Comparison of ENCODE assay signal across 1 cellular context in the genomic region with DNA sequence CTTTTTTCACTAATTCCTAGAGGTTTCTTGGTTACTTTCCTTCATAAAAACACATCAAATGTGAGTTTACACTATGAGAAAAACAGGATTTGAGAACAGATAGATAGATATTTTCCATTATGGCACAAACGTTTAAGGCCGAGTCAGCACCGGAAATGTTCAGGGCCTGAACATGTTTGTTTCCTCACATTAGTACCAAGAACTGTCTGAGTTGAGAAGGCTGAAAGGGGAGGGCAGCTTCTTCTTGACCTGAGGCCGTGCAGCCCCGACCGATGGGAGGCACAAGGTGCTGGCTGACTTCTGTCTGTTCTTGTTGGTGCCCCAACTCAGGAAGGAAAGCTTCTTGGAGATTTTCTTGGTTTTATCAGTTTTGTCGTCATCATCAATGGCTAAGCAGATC. TPM values are rescaled to one million over a fixed set of nuclear protein-coding genes. Genes with fewer than 3 reads are reported as not detected.
"Had no signal": no experiment of that assay in that cellular context is flagged by ENCODE, and none has a peak within 500 bp of the region (broad histone marks: within the 10 kb centered on the region; RNA-seq: fewer than 3 reads in every experiment).

No MANE protein-coding gene starts in this region.

RNA-seq across cellular contexts. Expression of gene FAAP24, which starts 7.8 kb away (rescaled TPM):
- total RNA-seq: left ventricle myocardium superior had no signal
